ENCODE assay signal across 27 cellular contexts in the genomic region with DNA sequence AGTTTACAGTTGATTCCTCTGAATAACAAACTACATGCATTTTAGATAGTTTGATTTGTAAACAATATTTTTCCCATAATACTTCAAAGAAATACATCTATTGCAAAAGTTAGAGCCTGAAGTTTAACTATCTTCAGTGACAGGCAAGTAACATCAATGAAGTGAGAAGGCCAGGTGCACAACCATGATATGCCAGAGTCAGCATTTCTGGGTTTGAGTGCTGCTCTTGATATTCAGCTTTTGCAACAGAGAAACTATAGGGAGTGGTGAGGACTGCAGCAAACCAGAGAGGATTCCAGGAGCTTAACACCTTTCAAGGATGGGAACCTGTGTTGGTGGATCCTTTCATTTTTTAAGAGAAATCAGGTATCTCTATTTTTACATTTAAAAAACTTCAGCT.
"Had no signal": no experiment of that assay in that cellular context is flagged by ENCODE, and none has a peak within 500 bp of the region (broad histone marks: within the 10 kb centered on the region; RNA-seq: fewer than 3 reads in every experiment).

No MANE protein-coding gene starts in this region.

- H3K36me3 ChIP-seq: left ventricle myocardium inferior, neural progenitor cell, neutrophil, right atrium auricular region, suprapubic skin, thoracic aorta, tibial artery, uterus had no signal

- H3K27ac Mint-ChIP-seq: mesothelial cell of epicardium; naive B cell; natural killer cell; nephron progenitor cell; neural progenitor cell; stimulated activated naive CD8-positive, alpha-beta T cell treated with anti-CD3 and anti-CD28 coated beads, Interleukin-15, Interleukin-2, amounts not matched to agents 100 ng/mL and 50 ng/mL, for 24 hours had no signal

- H3K9me3 ChIP-seq: neutrophil, suprapubic skin, thoracic aorta, uterus had no signal

- H3K4me2 ChIP-seq: hepatocyte, neural progenitor cell had no signal

- ATAC-seq: natural killer cell, sciatic nerve had no signal

- H3K27me3 Mint-ChIP-seq: stimulated activated naive CD8-positive, alpha-beta T cell treated with anti-CD3 and anti-CD28 coated beads, Interleukin-15, Interleukin-2, amounts not matched to agents 100 ng/mL and 50 ng/mL, for 24 hours had no signal

- H3K27ac ChIP-seq: hepatocyte, left ventricle myocardium inferior, neural progenitor cell, neutrophil, parathyroid adenoma, right atrium auricular region, skin epidermis, suprapubic skin, thoracic aorta, tibial artery, uterus had no signal

- H3K79me2 ChIP-seq: hepatocyte, parathyroid adenoma had no signal

- H3K9me3 Mint-ChIP-seq: stimulated activated naive CD8-positive, alpha-beta T cell treated with anti-CD3 and anti-CD28 coated beads, Interleukin-15, Interleukin-2, amounts not matched to agents 100 ng/mL and 50 ng/mL, for 24 hours had no signal

- H3K4me1 Mint-ChIP-seq: mesothelial cell of epicardium, naive B cell, natural killer cell had no signal

- H3K4me3 ChIP-seq: hepatocyte, left ventricle myocardium inferior, lung, neural progenitor cell, right atrium auricular region, skin epidermis, suprapubic skin, thoracic aorta, tibial artery, uterus had no signal

- H3K4me3 Mint-ChIP-seq: mesothelial cell of epicardium; naive B cell; natural killer cell; nephron progenitor cell; neural progenitor cell; stimulated activated naive CD8-positive, alpha-beta T cell treated with anti-CD3 and anti-CD28 coated beads, Interleukin-15, Interleukin-2, amounts not matched to agents 100 ng/mL and 50 ng/mL, for 24 hours had no signal

- H3K27me3 ChIP-seq: hepatocyte, neural progenitor cell, neutrophil, right atrium auricular region, suprapubic skin, tibial artery, uterus had no signal

- H3K9ac ChIP-seq: neural progenitor cell, parathyroid adenoma had no signal

- H3K4me1 ChIP-seq: left ventricle myocardium inferior, neural progenitor cell, parathyroid adenoma, right atrium auricular region, suprapubic skin, tibial artery, uterus had no signal

- H2AFZ ChIP-seq: hepatocyte, neural progenitor cell, parathyroid adenoma had no signal

- H3K36me3 Mint-ChIP-seq: mesothelial cell of epicardium, naive B cell, natural killer cell, neural progenitor cell had no signal

- DNase-seq: islet precursor cell; left ventricle myocardium inferior; mesendoderm; naive B cell; natural killer cell; nephron progenitor cell; occipital lobe; stimulated activated CD4-positive, alpha-beta T cell treated with anti-CD3 and anti-CD28 coated beads, Interleukin-12 subunit alpha, Interleukin-12 subunit beta, amount 100 ng/mL, for 4 hours; stimulated activated CD4-positive, alpha-beta T cell treated with anti-CD3 and anti-CD28 coated beads, Interleukin-15, amount 100 ng/mL, for 24 hours; stimulated activated CD4-positive, alpha-beta T cell treated with anti-CD3 and anti-CD28 coated beads, Interleukin-2, amount 100 ng/mL, for 24 hours; stimulated activated CD4-positive, alpha-beta T cell treated with anti-CD3 and anti-CD28 coated beads, Interleukin-4, amount 100 ng/mL, for 1 hour; stimulated activated naive CD4-positive, alpha-beta T cell; tibial artery; trophoblast cell; uterus had no signal
